In genomic region chr5:55160493-55161209, GRCh38 we compare ENCODE assay signal across 8 cellular contexts. TPM values are rescaled to one million over a fixed set of nuclear protein-coding genes. Genes with fewer than 3 reads are reported as not detected.
DNase-seq lines count a peak whose midpoint lies in the region; ATAC-seq and TF ChIP-seq lines count a peak whose summit lies in the region.

No MANE protein-coding gene starts in this region.

- no peak overlapping the region for H3K4me3 Mint-ChIP-seq in stimulated activated naive B cell treated with anti-CD40 and anti-IgM and Interleukin-4, amounts not matched to agents 10 μg/mL and 1 μg/mL and 100 μg/mL, for 72 hours
- H3K4me3 Mint-ChIP-seq in activated CD4-positive, alpha-beta memory T cell treated with anti-CD3 and anti-CD28 coated beads, Interleukin-2, amount 10 ng/mL, durations not matched to agents 7 days and 5 days: no peak overlapping the region

- H3K9me3 Mint-ChIP-seq in stimulated activated naive B cell treated with anti-CD40 and anti-IgM and Interleukin-4, amounts not matched to agents 10 μg/mL and 1 μg/mL and 100 μg/mL, for 72 hours: peaks cover 3% of the 10 kb centered on the region in 2 donors
- H3K9me3 Mint-ChIP-seq in activated CD4-positive, alpha-beta memory T cell treated with anti-CD3 and anti-CD28 coated beads, Interleukin-2, amount 10 ng/mL, durations not matched to agents 7 days and 5 days: no peaks in the 10 kb centered on the region

- DNase-seq in AG04449 (ENCODE audit: low read depth, low spot score) (peak; percentile 88), OCI-M1 (lab: John Stamatoyannopoulos, UW) (peak; percentile 53), epithelial cell of prostate (ENCODE audit: low read depth, low spot score) (peak; percentile 36), myocyte (ENCODE audit: low read depth) (peak; percentile 89)
- DNase-seq in activated CD8-positive, alpha-beta memory T cell treated with anti-CD3 and anti-CD28 coated beads, Interleukin-2, amount 50 U/mL, for 48 hours: no peak
- DNase-seq in stimulated activated naive B cell treated with anti-CD40 and anti-IgM and Interleukin-4, amounts not matched to agents 10 μg/mL and 1 μg/mL and 100 μg/mL, for 72 hours: no peak
- no peak for DNase-seq in activated CD4-positive, alpha-beta memory T cell treated with anti-CD3 and anti-CD28 coated beads, Interleukin-2, amount 10 ng/mL, durations not matched to agents 7 days and 5 days

- CTCF ChIA-PET in AG04449 (lab: Yijun Ruan, JAX): interaction anchor here (0.6 to 11.3 kb wide), 43 partner anchors 9 to 917 kb away, joined by 3 to 389 read pairs (median 5); partner anchors contain the start of genes HSPB3 and SNX18
- CTCF ChIA-PET in activated CD4-positive, alpha-beta memory T cell treated with anti-CD3 and anti-CD28 coated beads, Interleukin-2, amount 10 ng/mL, durations not matched to agents 7 days and 5 days (lab: Charles Lee): interaction anchor here (0.9 to 2.7 kb wide), 21 partner anchors 8 to 644 kb away, joined by 3 to 104 read pairs (median 5); no protein-coding TSS in a partner anchor

- peaks cover 24 to 36% of the 10 kb centered on the region in 2 donors for H3K27me3 Mint-ChIP-seq in stimulated activated naive B cell treated with anti-CD40 and anti-IgM and Interleukin-4, amounts not matched to agents 10 μg/mL and 1 μg/mL and 100 μg/mL, for 72 hours
- peaks cover 56% of the 10 kb centered on the region for H3K27me3 Mint-ChIP-seq in activated CD4-positive, alpha-beta memory T cell treated with anti-CD3 and anti-CD28 coated beads, Interleukin-2, amount 10 ng/mL, durations not matched to agents 7 days and 5 days

- no peak for TF ChIP-seq CTCF in AG04449 (IDR thresholded peaks at IDR 0.05; ENCODE audit: insufficient read depth, low read length, missing control alignments)

- no peak overlapping the region for H3K27ac Mint-ChIP-seq in stimulated activated naive B cell treated with anti-CD40 and anti-IgM and Interleukin-4, amounts not matched to agents 10 μg/mL and 1 μg/mL and 100 μg/mL, for 72 hours
- no peak overlapping the region for H3K27ac Mint-ChIP-seq in activated CD4-positive, alpha-beta memory T cell treated with anti-CD3 and anti-CD28 coated beads, Interleukin-2, amount 10 ng/mL, durations not matched to agents 7 days and 5 days

- peak overlapping the region; percentile 63 for H3K27ac ChIP-seq in epithelial cell of prostate

- peak overlapping the region; percentile 69 for H3K4me3 ChIP-seq in AG04449 (ENCODE audit: low read depth, low read length)

- POLR2A ChIA-PET in AG04449 (lab: Yijun Ruan, JAX): interaction anchor here (0.9 to 1.3 kb wide), 3 partner anchors 216 to 293 kb away, joined by 4 to 11 read pairs (median 4); no protein-coding TSS in a partner anchor
- POLR2A ChIA-PET in activated CD4-positive, alpha-beta memory T cell treated with anti-CD3 and anti-CD28 coated beads, Interleukin-2, amount 10 ng/mL, durations not matched to agents 7 days and 5 days (lab: Charles Lee): interaction anchor here (1.2 kb wide), 1 partner anchor 256 kb away, joined by 3 read pairs; no protein-coding TSS in a partner anchor

- H3K4me1 Mint-ChIP-seq in stimulated activated naive B cell treated with anti-CD40 and anti-IgM and Interleukin-4, amounts not matched to agents 10 μg/mL and 1 μg/mL and 100 μg/mL, for 72 hours: no peaks in the 10 kb centered on the region
- H3K4me1 Mint-ChIP-seq in activated CD4-positive, alpha-beta memory T cell treated with anti-CD3 and anti-CD28 coated beads, Interleukin-2, amount 10 ng/mL, durations not matched to agents 7 days and 5 days: no peaks in the 10 kb centered on the region

- H3K36me3 Mint-ChIP-seq in stimulated activated naive B cell treated with anti-CD40 and anti-IgM and Interleukin-4, amounts not matched to agents 10 μg/mL and 1 μg/mL and 100 μg/mL, for 72 hours: no peaks in the 10 kb centered on the region
- no peaks in the 10 kb centered on the region for H3K36me3 Mint-ChIP-seq in activated CD4-positive, alpha-beta memory T cell treated with anti-CD3 and anti-CD28 coated beads, Interleukin-2, amount 10 ng/mL, durations not matched to agents 7 days and 5 days (ENCODE audit: low read depth)

- no peak for ATAC-seq in stimulated activated naive B cell treated with anti-CD40 and anti-IgM and Interleukin-4, amounts not matched to agents 10 μg/mL and 1 μg/mL and 100 μg/mL, for 72 hours (replicated peaks)
- ATAC-seq in GM21825 (IDR thresholded peaks at IDR 0.05; ENCODE audit: unreplicated experiment): no peak

RNA-seq across cellular contexts. Expression of gene GPX8, which starts 0.7 kb away (rescaled TPM):
- 83.7 and 90.6 TPM in 2 replicates for total RNA-seq in myocyte
- 88.5 TPM for polyA plus RNA-seq in myocyte (2012)
- total RNA-seq in activated CD4-positive, alpha-beta memory T cell treated with anti-CD3 and anti-CD28 coated beads, Interleukin-2, amount 10 ng/mL, durations not matched to agents 7 days and 5 days: not detected

RNA-seq across cellular contexts. Expression of gene CDC20B, which starts 12.3 kb away (rescaled TPM):
- total RNA-seq in myocyte: not detected in 2 replicates
- polyA plus RNA-seq in myocyte (2012): not detected
- total RNA-seq in activated CD4-positive, alpha-beta memory T cell treated with anti-CD3 and anti-CD28 coated beads, Interleukin-2, amount 10 ng/mL, durations not matched to agents 7 days and 5 days: under 1 TPM; 0.13 to 0.18 TPM

RNA-seq across cellular contexts. Expression of gene GZMA, which starts 58.2 kb away (rescaled TPM):
- total RNA-seq in myocyte: not detected in 2 replicates
- not detected for polyA plus RNA-seq in myocyte (2012)
- 1,000 to 10,000 TPM; 1,058 to 1,099 TPM for total RNA-seq in activated CD4-positive, alpha-beta memory T cell treated with anti-CD3 and anti-CD28 coated beads, Interleukin-2, amount 10 ng/mL, durations not matched to agents 7 days and 5 days

Comparison
In these comparisons a context has a peak if more than half of its experiments do, and no peak if none do; other contexts are left out.
1. DNase-seq: peak in AG04449 (single experiment), OCI-M1 (single experiment), epithelial cell of prostate (single experiment) and myocyte (single experiment); none in activated CD8-positive, alpha-beta memory T cell treated with anti-CD3 and anti-CD28 coated beads, Interleukin-2, amount 50 U/mL, for 48 hours (single experiment), stimulated activated naive B cell treated with anti-CD40 and anti-IgM and Interleukin-4, amounts not matched to agents 10 μg/mL and 1 μg/mL and 100 μg/mL, for 72 hours (single experiment) and activated CD4-positive, alpha-beta memory T cell treated with anti-CD3 and anti-CD28 coated beads, Interleukin-2, amount 10 ng/mL, durations not matched to agents 7 days and 5 days (single experiment).
2. RNA of gene GPX8, which starts 0.7 kb away (total RNA-seq): 83.7 to 90.6 TPM in myocyte; not detected in activated CD4-positive, alpha-beta memory T cell treated with anti-CD3 and anti-CD28 coated beads, Interleukin-2, amount 10 ng/mL, durations not matched to agents 7 days and 5 days; every median in the first group is over 10 times any median in the second.
3. RNA of gene GZMA, which starts 58.2 kb away (total RNA-seq): 1,058 to 1,099 TPM in activated CD4-positive, alpha-beta memory T cell treated with anti-CD3 and anti-CD28 coated beads, Interleukin-2, amount 10 ng/mL, durations not matched to agents 7 days and 5 days; not detected in myocyte; every median in the first group is over 1,000 times any median in the second.